Comparison of ENCODE assay signal across 8 cellular contexts in the genomic region with DNA sequence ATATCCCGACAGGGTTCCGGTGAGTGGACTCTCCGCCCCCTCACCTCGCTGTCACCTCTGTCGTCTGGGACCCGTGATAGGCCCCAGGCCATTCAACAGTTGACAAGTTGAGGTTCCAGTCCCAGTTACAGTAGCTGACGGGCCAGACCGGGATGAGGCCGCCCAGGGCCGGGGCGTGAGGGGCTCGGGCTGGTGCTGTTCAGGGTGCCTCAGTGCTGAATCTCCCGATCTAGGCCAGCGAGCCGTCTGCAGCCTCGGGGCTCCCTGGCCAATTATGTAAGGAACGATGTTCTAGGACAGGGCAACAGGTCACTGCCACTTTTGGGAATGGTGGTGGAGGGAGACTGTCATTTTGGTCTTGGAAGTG. TPM values are rescaled to one million over a fixed set of nuclear protein-coding genes. Genes with fewer than 3 reads are reported as not detected.
DNase-seq lines count a peak whose midpoint lies in the region; ATAC-seq, FAIRE-seq and TF ChIP-seq lines count a peak whose summit lies in the region.

No MANE protein-coding gene starts in this region.

- DNase-seq in H7 (peak; percentile 71), RWPE1 (ENCODE audit: low spot score) (peak; percentile 12), coronary artery (ENCODE audit: low spot score) (no peak), mesothelial cell of epicardium (ENCODE audit: low spot score in 2 of 2, unreplicated experiment in 2 of 2) (peak in 1 of 2 experiments; percentile 46), urothelium cell line (ENCODE audit: low spot score) (peak; percentile 7), NCI-H146 treated with DMSO at 0.1 percent for 48 hours (lab: John Stamatoyannopoulos, UW; ENCODE audit: unreplicated experiment) (no peak)

- peaks cover 10% of the 10 kb centered on the region for H3K36me3 Mint-ChIP-seq in mesothelial cell of epicardium

- peaks cover 11% of the 10 kb centered on the region for H3K27me3 Mint-ChIP-seq in mesothelial cell of epicardium (ENCODE audit: low read depth)

- H3K4me3 ChIP-seq in BLaER1 = peak overlapping the region; percentile 94
- peak overlapping the region; percentile 88 for H3K4me3 ChIP-seq in H7 (ENCODE audit: insufficient read depth, low read depth, low read length)
- H3K4me3 ChIP-seq in coronary artery = peak overlapping the region; percentile 91

- peak overlapping the region; percentile 75 for H3K27ac ChIP-seq in BLaER1
- peak overlapping the region; percentile 66 for H3K27ac ChIP-seq in RWPE1
- peak overlapping the region; percentile 75 to 80 for H3K27ac ChIP-seq in coronary artery

- peak overlapping the region; percentile 87 for H3K9ac ChIP-seq in BLaER1

- H3K9me3 ChIP-seq in BLaER1 = no peaks in the 10 kb centered on the region

- peak overlapping the region; percentile 95 for H3K4me3 Mint-ChIP-seq in mesothelial cell of epicardium

- H3K9me3 Mint-ChIP-seq in mesothelial cell of epicardium = no peaks in the 10 kb centered on the region

- CTCF ChIA-PET in RWPE1 (lab: Yijun Ruan, JAX) = interaction anchor here (0.6 to 1.7 kb wide), 2 partner anchors 102 to 103 kb away, joined by 3 to 4 read pairs; no protein-coding TSS in a partner anchor

- H3K4me1 Mint-ChIP-seq in mesothelial cell of epicardium = peaks cover 26% of the 10 kb centered on the region

- TF ChIP-seq CTCF in RWPE1 (conservative IDR thresholded peaks at IDR 0.05; ENCODE audit: low read depth) (no peak), coronary artery (IDR thresholded peaks at IDR 0.05) (no peak), mesothelial cell of epicardium (IDR thresholded peaks at IDR 0.05; ENCODE audit: unreplicated experiment) (no peak)

- ATAC-seq in HG02884 (IDR thresholded peaks at IDR 0.05; ENCODE audit: unreplicated experiment) = no peak

- POLR2A ChIA-PET in RWPE1 (lab: Yijun Ruan, JAX; ENCODE audit: low non-redundant PET) = no interaction called here

- H3K36me3 ChIP-seq in BLaER1 (peaks cover 45% of the 10 kb centered on the region), H7 (replicated peaks; ENCODE audit: control insufficient read depth, insufficient read depth, low read length) (peaks cover 26% of the 10 kb centered on the region)

- H3K27ac Mint-ChIP-seq in mesothelial cell of epicardium = peak overlapping the region; percentile 70

- H4K20me1 ChIP-seq in BLaER1 = peaks cover 56% of the 10 kb centered on the region

- no peaks in the 10 kb centered on the region for H3K27me3 ChIP-seq in BLaER1
- H3K27me3 ChIP-seq in H7 (ENCODE audit: control insufficient read depth, insufficient read depth, low read length) = no peaks in the 10 kb centered on the region

- peaks cover 55% of the 10 kb centered on the region for H3K4me1 ChIP-seq in BLaER1

- FAIRE-seq in urothelium cell line (lab: Jason Lieb, UNC) = no peak

- peak overlapping the region; percentile 99 for H3K4me2 ChIP-seq in BLaER1

RNA-seq across cellular contexts. Expression of a gene that starts 0.7 kb away (rescaled TPM):
- total RNA-seq in H7 (2014; rRNA removed; shearing (Covaris generic)) = 34.5 and 40.1 TPM in 2 replicates
- 71.9 to 75.6 TPM (median 74.9 TPM) in 3 replicates for total RNA-seq in mesothelial cell of epicardium

RNA-seq across cellular contexts. Expression of a gene that starts 10.8 kb away (rescaled TPM):
- total RNA-seq in H7 (2014; rRNA removed; shearing (Covaris generic)) = 11.3 and 12.9 TPM in 2 replicates
- 9.2 to 13.0 TPM (median 10.8 TPM) in 3 replicates for total RNA-seq in mesothelial cell of epicardium

RNA-seq across cellular contexts. Expression of a gene that starts 31.0 kb away (rescaled TPM):
- total RNA-seq in H7 (2014; rRNA removed; shearing (Covaris generic)) = 0.90 TPM in 1 of 2 replicates, not detected in the other
- total RNA-seq in mesothelial cell of epicardium = 0.40 to 0.50 TPM (median 0.49 TPM) in 3 replicates

RNA-seq across cellular contexts. Expression of a gene that starts 56.2 kb away (rescaled TPM):
- 37.4 and 42.8 TPM in 2 replicates for total RNA-seq in H7 (2014; rRNA removed; shearing (Covaris generic))
- total RNA-seq in mesothelial cell of epicardium = 54.5 to 58.7 TPM (median 55.7 TPM) in 3 replicates

Comparison
In these comparisons a context has a peak if more than half of its experiments do, and no peak if none do; other contexts are left out.
1. DNase-seq: peak in H7 (single experiment), RWPE1 (single experiment) and urothelium cell line (single experiment); none in coronary artery (single experiment) and NCI-H146 treated with DMSO at 0.1 percent for 48 hours (single experiment).
2. Peak in every context shown above with its lines, with median percentiles within 50 percentile points of each other: H3K27ac ChIP-seq and H3K4me3 ChIP-seq.